ENCODE assay signal across 22 cellular contexts in the genomic region with DNA sequence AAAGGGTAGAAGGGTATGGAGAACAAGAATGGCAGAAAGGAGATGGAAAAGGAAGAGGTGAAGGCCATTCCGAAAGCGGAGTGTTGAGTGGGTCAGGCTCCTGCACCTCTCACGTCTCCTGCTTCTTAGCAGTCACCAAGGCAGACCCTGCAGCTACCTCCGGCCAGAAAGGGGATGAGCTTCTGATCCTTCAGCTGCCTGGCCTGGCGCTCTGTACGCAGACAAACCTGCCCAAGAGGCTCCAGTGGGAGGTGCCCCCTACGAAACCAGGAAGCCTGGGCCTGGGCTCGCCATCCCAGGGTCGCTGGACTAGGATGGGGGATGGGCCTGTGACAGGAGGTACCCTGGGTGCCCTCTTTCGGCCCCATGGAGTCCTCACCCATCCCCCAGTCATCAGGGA. TPM values are rescaled to one million over a fixed set of nuclear protein-coding genes. Genes with fewer than 3 reads are reported as not detected.
"Had no signal": no experiment of that assay in that cellular context is flagged by ENCODE, and none has a peak within 500 bp of the region (broad histone marks: within the 10 kb centered on the region; RNA-seq: fewer than 3 reads in every experiment).

No MANE protein-coding gene starts in this region.

- H3K9me3 ChIP-seq: esophagus squamous epithelium, neutrophil, suprapubic skin, tibial artery, upper lobe of left lung, vagina had no signal

- ATAC-seq: left cardiac atrium; left ventricle myocardium superior; natural killer cell treated with Interleukin-12 subunit alpha and Interleukin-12 subunit beta and Interleukin-15 and Interleukin-18, amount 100 ng/mL, for 72 hours had no signal

- DNase-seq: dermis blood vessel endothelial cell; esophagus squamous epithelium; foreskin fibroblast; kidney; left cardiac atrium; left ventricle myocardium superior; mesenchymal stem cell; midbrain; posterior cingulate gyrus; small intestine; stimulated activated CD4-positive, alpha-beta T cell treated with anti-CD3 and anti-CD28 coated beads, Interleukin-12 subunit alpha, Interleukin-12 subunit beta, amount 100 ng/mL, for 4 hours; stimulated activated naive CD4-positive, alpha-beta T cell treated with Interleukin-2 at 50 U/mL for 16 hours; tibial artery had no signal

- H3K4me3 ChIP-seq: esophagus squamous epithelium, lung, suprapubic skin, tibial artery, upper lobe of left lung, vagina had no signal

- H3K27me3 ChIP-seq: esophagus squamous epithelium, neutrophil, suprapubic skin, upper lobe of left lung, vagina had no signal

- H3K4me3 Mint-ChIP-seq: natural killer cell treated with Interleukin-12 subunit alpha and Interleukin-12 subunit beta and Interleukin-15 and Interleukin-18, amount 100 ng/mL, for 72 hours had no signal

- H3K27me3 Mint-ChIP-seq: natural killer cell treated with Interleukin-12 subunit alpha and Interleukin-12 subunit beta and Interleukin-15 and Interleukin-18, amount 100 ng/mL, for 72 hours had no signal

- H3K9me3 Mint-ChIP-seq: natural killer cell treated with Interleukin-12 subunit alpha and Interleukin-12 subunit beta and Interleukin-15 and Interleukin-18, amount 100 ng/mL, for 72 hours had no signal

- H3K36me3 ChIP-seq: esophagus squamous epithelium, neutrophil, suprapubic skin, tibial artery, upper lobe of left lung, vagina had no signal

- FAIRE-seq: colon, kidney, small intestine had no signal

- H3K27ac ChIP-seq: esophagus squamous epithelium, neutrophil, suprapubic skin, tibial artery, upper lobe of left lung, vagina had no signal

- H3K27ac Mint-ChIP-seq: natural killer cell treated with Interleukin-12 subunit alpha and Interleukin-12 subunit beta and Interleukin-15 and Interleukin-18, amount 100 ng/mL, for 72 hours had no signal

RNA-seq across cellular contexts. Expression of a gene that starts 3.0 kb away (rescaled TPM):
- total RNA-seq: dermis blood vessel endothelial cell; epithelial cell of proximal tubule; esophagus squamous epithelium; kidney; lung; natural killer cell treated with Interleukin-12 subunit alpha and Interleukin-12 subunit beta and Interleukin-15 and Interleukin-18, amount 100 ng/mL, for 72 hours; osteocyte; upper lobe of left lung; vagina had no signal
- polyA plus RNA-seq: lung had no signal
